ENCODE assay signal across 1 cellular context in the genomic region with DNA sequence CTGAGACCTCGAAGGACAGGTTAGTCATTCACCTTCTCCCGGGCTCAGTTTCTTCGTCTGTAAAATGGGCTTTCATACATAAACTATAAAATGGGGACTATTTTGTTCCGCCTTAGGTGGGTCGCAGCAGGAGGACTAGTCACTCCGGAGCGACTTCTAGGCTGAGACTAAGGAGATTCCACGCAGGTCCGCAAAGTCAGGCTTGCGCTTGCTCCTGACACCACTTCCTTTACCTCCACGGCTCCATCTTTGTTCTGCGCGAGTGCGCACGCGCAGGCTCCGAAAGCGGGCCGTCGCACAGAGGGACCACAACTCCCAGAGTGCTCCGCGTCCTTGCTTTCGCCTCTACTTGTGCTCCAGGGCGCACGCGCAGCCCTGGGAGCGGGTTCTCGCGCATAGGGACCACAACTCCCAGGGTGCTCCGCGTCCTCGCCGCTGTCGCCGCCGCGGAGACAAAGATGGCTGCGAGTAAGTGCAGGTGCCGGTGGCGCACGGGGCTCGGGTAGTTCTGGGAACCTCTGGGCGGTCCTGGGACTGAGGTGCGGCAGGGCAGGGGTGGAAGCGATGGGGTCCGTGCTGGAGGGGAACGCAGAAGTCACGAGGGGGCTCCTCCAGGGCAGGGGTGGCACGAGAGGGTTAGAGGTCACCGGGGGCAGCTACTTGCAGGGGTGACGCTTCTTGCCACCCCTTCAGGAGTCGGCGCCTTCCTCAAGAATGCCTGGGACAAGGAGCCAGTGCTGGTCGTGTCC.
A peak's percentile ranks its signal among the peaks of the same experiment; 100 is the strongest.
TF ChIP-seq lines count a peak whose summit lies in the region.

A gene (plus strand): TSS at position 435 of the 749 bp plus-strand sequence. CDS start 24 bp downstream, at position 459.

TF ChIP-seq in GM12878, 131 proteins besides CTCF, POLR2A, EP300 and RAD21 (continued from another document and continues in another):
- TF ChIP-seq, protein P1, sequence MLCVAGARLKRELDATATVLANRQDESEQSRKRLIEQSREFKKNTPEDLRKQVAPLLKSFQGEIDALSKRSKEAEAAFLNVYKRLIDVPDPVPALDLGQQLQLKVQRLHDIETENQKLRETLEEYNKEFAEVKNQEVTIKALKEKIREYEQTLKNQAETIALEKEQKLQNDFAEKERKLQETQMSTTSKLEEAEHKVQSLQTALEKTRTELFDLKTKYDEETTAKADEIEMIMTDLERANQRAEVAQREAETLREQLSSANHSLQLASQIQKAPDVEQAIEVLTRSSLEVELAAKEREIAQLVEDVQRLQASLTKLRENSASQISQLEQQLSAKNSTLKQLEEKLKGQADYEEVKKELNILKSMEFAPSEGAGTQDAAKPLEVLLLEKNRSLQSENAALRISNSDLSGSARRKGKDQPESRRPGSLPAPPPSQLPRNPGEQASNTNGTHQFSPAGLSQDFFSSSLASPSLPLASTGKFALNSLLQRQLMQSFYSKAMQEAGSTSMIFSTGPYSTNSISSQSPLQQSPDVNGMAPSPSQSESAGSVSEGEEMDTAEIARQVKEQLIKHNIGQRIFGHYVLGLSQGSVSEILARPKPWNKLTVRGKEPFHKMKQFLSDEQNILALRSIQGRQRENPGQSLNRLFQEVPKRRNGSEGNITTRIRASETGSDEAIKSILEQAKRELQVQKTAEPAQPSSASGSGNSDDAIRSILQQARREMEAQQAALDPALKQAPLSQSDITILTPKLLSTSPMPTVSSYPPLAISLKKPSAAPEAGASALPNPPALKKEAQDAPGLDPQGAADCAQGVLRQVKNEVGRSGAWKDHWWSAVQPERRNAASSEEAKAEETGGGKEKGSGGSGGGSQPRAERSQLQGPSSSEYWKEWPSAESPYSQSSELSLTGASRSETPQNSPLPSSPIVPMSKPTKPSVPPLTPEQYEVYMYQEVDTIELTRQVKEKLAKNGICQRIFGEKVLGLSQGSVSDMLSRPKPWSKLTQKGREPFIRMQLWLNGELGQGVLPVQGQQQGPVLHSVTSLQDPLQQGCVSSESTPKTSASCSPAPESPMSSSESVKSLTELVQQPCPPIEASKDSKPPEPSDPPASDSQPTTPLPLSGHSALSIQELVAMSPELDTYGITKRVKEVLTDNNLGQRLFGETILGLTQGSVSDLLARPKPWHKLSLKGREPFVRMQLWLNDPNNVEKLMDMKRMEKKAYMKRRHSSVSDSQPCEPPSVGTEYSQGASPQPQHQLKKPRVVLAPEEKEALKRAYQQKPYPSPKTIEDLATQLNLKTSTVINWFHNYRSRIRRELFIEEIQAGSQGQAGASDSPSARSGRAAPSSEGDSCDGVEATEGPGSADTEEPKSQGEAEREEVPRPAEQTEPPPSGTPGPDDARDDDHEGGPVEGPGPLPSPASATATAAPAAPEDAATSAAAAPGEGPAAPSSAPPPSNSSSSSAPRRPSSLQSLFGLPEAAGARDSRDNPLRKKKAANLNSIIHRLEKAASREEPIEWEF (IDR thresholded peaks at IDR 0.05; ENCODE audit: insufficient replicate concordance, low read depth, low read length), result no peak
- no peak for TF ChIP-seq BACH1 (IDR thresholded peaks at IDR 0.05; ENCODE audit: borderline replicate concordance)
- 0 out of 2 replicates have a peak, but pooled peaks have one; percentile 32 for TF ChIP-seq RCOR1 (conservative IDR thresholded peaks at IDR 0.05; ENCODE audit: low read depth, low read length)
- TF ChIP-seq TCF3 (IDR thresholded peaks at IDR 0.05; ENCODE audit: borderline replicate concordance, insufficient read depth, low read depth, low read length), result no peak
- TF ChIP-seq NR2F1 (conservative IDR thresholded peaks at IDR 0.05), result peak; percentile 97
- TF ChIP-seq BHLHE40 (IDR thresholded peaks at IDR 0.05; ENCODE audit: borderline replicate concordance in 1 of 2, low read depth in 2 of 2, low read length in 1 of 2), result peak; percentile 61 to 74
- 0 out of 2 replicates have a peak, but pooled peaks have one; percentile 79 for TF ChIP-seq PML (IDR thresholded peaks at IDR 0.05; ENCODE audit: low read length)
- TF ChIP-seq FOXM1 (IDR thresholded peaks at IDR 0.05; ENCODE audit: low read depth, low read length), result no peak
- TF ChIP-seq LARP7 (IDR thresholded peaks at IDR 0.05), result no peak; the same call in 1 of the 2 replicates
- TF ChIP-seq TCF12 (IDR thresholded peaks at IDR 0.05; ENCODE audit: low read depth, low read length), result 0 out of 2 replicates have a peak, but pooled peaks have one; percentile 11
- TF ChIP-seq, protein P2, sequence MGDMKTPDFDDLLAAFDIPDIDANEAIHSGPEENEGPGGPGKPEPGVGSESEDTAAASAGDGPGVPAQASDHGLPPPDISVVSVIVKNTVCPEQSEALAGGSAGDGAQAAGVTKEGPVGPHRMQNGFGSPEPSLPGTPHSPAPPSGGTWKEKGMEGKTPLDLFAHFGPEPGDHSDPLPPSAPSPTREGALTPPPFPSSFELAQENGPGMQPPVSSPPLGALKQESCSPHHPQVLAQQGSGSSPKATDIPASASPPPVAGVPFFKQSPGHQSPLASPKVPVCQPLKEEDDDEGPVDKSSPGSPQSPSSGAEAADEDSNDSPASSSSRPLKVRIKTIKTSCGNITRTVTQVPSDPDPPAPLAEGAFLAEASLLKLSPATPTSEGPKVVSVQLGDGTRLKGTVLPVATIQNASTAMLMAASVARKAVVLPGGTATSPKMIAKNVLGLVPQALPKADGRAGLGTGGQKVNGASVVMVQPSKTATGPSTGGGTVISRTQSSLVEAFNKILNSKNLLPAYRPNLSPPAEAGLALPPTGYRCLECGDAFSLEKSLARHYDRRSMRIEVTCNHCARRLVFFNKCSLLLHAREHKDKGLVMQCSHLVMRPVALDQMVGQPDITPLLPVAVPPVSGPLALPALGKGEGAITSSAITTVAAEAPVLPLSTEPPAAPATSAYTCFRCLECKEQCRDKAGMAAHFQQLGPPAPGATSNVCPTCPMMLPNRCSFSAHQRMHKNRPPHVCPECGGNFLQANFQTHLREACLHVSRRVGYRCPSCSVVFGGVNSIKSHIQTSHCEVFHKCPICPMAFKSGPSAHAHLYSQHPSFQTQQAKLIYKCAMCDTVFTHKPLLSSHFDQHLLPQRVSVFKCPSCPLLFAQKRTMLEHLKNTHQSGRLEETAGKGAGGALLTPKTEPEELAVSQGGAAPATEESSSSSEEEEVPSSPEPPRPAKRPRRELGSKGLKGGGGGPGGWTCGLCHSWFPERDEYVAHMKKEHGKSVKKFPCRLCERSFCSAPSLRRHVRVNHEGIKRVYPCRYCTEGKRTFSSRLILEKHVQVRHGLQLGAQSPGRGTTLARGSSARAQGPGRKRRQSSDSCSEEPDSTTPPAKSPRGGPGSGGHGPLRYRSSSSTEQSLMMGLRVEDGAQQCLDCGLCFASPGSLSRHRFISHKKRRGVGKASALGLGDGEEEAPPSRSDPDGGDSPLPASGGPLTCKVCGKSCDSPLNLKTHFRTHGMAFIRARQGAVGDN (IDR thresholded peaks at IDR 0.05), result peak; percentile 43; the same call in 1 of the 2 replicates
- peak; percentile 91 for TF ChIP-seq SIX5 (IDR thresholded peaks at IDR 0.05; ENCODE audit: low read depth, low read length, severe bottlenecking)
- TF ChIP-seq IKZF1 (conservative IDR thresholded peaks at IDR 0.05), result peak; percentile 100
- no peak for TF ChIP-seq SMC3 (IDR thresholded peaks at IDR 0.05; ENCODE audit: borderline replicate concordance, low read length)
- TF ChIP-seq CEBPB (IDR thresholded peaks at IDR 0.05; ENCODE audit: borderline replicate concordance in 1 of 2, low read depth in 2 of 2, low read length in 2 of 2), result no peak
- TF ChIP-seq SUPT20H (IDR thresholded peaks at IDR 0.05; ENCODE audit: borderline replicate concordance, control insufficient read depth, low read depth, low read length), result no peak
- TF ChIP-seq ESRRA (IDR thresholded peaks at IDR 0.05; ENCODE audit: low read length), result no peak
- TF ChIP-seq ZSCAN29 (IDR thresholded peaks at IDR 0.05), result no peak
- TF ChIP-seq NFXL1 (IDR thresholded peaks at IDR 0.05; ENCODE audit: borderline replicate concordance), result no peak
- TF ChIP-seq CHD2 (IDR thresholded peaks at IDR 0.05; ENCODE audit: borderline replicate concordance, low read depth, low read length), result peak; percentile 88
- TF ChIP-seq KDM1A (IDR thresholded peaks at IDR 0.05; ENCODE audit: borderline replicate concordance), result no peak
- peak; percentile 33; the same call in 1 of the 2 replicates for TF ChIP-seq RB1 (IDR thresholded peaks at IDR 0.05; ENCODE audit: borderline replicate concordance)
- no peak; the same call in 1 of the 2 replicates for TF ChIP-seq TBL1XR1 (IDR thresholded peaks at IDR 0.05; ENCODE audit: low read depth, low read length)
- no peak for TF ChIP-seq MTA3 (IDR thresholded peaks at IDR 0.05; ENCODE audit: borderline replicate concordance, low read length)
- TF ChIP-seq PAX8 (IDR thresholded peaks at IDR 0.05), result no peak
- TF ChIP-seq MEF2A (IDR thresholded peaks at IDR 0.05; ENCODE audit: insufficient read depth, low read depth, low read length), result no peak
- TF ChIP-seq TCF7 (IDR thresholded peaks at IDR 0.05; ENCODE audit: borderline replicate concordance), result no peak
- TF ChIP-seq, protein P3, sequence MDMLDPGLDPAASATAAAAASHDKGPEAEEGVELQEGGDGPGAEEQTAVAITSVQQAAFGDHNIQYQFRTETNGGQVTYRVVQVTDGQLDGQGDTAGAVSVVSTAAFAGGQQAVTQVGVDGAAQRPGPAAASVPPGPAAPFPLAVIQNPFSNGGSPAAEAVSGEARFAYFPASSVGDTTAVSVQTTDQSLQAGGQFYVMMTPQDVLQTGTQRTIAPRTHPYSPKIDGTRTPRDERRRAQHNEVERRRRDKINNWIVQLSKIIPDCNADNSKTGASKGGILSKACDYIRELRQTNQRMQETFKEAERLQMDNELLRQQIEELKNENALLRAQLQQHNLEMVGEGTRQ (IDR thresholded peaks at IDR 0.05; ENCODE audit: borderline replicate concordance, low read depth, low read length), result no peak
- peak; percentile 17 for TF ChIP-seq SMAD1 (IDR thresholded peaks at IDR 0.05; ENCODE audit: low read depth, partially characterized antibody)
- no peak for TF ChIP-seq ETV6 (conservative IDR thresholded peaks at IDR 0.05 in 1 of 2, IDR thresholded peaks at IDR 0.05 in 1 of 2; ENCODE audit: borderline replicate concordance in 1 of 2, low read depth in 1 of 2)
- no peak for TF ChIP-seq BRCA1 (IDR thresholded peaks at IDR 0.05; ENCODE audit: low read depth, low read length)
- TF ChIP-seq, protein P4, sequence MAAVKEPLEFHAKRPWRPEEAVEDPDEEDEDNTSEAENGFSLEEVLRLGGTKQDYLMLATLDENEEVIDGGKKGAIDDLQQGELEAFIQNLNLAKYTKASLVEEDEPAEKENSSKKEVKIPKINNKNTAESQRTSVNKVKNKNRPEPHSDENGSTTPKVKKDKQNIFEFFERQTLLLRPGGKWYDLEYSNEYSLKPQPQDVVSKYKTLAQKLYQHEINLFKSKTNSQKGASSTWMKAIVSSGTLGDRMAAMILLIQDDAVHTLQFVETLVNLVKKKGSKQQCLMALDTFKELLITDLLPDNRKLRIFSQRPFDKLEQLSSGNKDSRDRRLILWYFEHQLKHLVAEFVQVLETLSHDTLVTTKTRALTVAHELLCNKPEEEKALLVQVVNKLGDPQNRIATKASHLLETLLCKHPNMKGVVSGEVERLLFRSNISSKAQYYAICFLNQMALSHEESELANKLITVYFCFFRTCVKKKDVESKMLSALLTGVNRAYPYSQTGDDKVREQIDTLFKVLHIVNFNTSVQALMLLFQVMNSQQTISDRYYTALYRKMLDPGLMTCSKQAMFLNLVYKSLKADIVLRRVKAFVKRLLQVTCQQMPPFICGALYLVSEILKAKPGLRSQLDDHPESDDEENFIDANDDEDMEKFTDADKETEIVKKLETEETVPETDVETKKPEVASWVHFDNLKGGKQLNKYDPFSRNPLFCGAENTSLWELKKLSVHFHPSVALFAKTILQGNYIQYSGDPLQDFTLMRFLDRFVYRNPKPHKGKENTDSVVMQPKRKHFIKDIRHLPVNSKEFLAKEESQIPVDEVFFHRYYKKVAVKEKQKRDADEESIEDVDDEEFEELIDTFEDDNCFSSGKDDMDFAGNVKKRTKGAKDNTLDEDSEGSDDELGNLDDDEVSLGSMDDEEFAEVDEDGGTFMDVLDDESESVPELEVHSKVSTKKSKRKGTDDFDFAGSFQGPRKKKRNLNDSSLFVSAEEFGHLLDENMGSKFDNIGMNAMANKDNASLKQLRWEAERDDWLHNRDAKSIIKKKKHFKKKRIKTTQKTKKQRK (IDR thresholded peaks at IDR 0.05; ENCODE audit: low read depth, low read length), result no peak
- TF ChIP-seq, protein P5, sequence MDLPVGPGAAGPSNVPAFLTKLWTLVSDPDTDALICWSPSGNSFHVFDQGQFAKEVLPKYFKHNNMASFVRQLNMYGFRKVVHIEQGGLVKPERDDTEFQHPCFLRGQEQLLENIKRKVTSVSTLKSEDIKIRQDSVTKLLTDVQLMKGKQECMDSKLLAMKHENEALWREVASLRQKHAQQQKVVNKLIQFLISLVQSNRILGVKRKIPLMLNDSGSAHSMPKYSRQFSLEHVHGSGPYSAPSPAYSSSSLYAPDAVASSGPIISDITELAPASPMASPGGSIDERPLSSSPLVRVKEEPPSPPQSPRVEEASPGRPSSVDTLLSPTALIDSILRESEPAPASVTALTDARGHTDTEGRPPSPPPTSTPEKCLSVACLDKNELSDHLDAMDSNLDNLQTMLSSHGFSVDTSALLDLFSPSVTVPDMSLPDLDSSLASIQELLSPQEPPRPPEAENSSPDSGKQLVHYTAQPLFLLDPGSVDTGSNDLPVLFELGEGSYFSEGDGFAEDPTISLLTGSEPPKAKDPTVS (IDR thresholded peaks at IDR 0.05; ENCODE audit: low read depth, low read length), result no peak
- TF ChIP-seq EGR1 (IDR thresholded peaks at IDR 0.05; ENCODE audit: borderline replicate concordance in 1 of 2, low read depth in 2 of 2, low read length in 2 of 2), result no peak
- no peak for TF ChIP-seq SUZ12 (IDR thresholded peaks at IDR 0.05; ENCODE audit: unreplicated experiment)
- TF ChIP-seq SRF (IDR thresholded peaks at IDR 0.05; ENCODE audit: low read depth in 2 of 2, low read length in 2 of 2), result no peak
- TF ChIP-seq EED (IDR thresholded peaks at IDR 0.05; ENCODE audit: low read depth), result no peak
- TF ChIP-seq MYB (IDR thresholded peaks at IDR 0.05; ENCODE audit: borderline replicate concordance, low read depth, low read length), result no peak
- TF ChIP-seq, protein P6, sequence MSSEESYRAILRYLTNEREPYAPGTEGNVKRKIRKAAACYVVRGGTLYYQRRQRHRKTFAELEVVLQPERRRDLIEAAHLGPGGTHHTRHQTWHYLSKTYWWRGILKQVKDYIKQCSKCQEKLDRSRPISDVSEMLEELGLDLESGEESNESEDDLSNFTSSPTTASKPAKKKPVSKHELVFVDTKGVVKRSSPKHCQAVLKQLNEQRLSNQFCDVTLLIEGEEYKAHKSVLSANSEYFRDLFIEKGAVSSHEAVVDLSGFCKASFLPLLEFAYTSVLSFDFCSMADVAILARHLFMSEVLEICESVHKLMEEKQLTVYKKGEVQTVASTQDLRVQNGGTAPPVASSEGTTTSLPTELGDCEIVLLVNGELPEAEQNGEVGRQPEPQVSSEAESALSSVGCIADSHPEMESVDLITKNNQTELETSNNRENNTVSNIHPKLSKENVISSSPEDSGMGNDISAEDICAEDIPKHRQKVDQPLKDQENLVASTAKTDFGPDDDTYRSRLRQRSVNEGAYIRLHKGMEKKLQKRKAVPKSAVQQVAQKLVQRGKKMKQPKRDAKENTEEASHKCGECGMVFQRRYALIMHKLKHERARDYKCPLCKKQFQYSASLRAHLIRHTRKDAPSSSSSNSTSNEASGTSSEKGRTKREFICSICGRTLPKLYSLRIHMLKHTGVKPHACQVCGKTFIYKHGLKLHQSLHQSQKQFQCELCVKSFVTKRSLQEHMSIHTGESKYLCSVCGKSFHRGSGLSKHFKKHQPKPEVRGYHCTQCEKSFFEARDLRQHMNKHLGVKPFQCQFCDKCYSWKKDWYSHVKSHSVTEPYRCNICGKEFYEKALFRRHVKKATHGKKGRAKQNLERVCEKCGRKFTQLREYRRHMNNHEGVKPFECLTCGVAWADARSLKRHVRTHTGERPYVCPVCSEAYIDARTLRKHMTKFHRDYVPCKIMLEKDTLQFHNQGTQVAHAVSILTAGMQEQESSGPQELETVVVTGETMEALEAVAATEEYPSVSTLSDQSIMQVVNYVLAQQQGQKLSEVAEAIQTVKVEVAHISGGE (CRISPR knock-in tag; IDR thresholded peaks at IDR 0.05), result no peak
